ENCODE assay signal across 29 cellular contexts in the genomic region with DNA sequence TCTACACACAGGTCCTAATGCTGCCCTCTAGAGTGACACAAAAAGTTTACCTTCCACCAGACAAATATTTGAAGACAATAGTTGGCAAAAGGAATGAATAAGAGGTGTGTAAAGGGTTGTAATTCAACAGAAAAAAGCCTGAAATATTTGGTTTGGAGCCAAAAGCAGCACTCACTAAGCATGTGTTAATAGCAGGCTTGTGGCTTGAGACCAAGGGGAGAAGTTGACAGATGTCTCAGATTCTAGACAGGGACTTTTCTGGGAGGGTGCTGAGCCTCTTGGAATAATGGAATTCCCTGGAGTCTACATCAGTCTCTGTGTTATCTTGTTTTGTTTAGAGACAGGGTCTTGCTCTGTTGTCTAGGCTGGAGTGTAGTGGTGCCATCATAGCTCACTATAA.
"Had no signal": no experiment of that assay in that cellular context is flagged by ENCODE, and none has a peak within 500 bp of the region (broad histone marks: within the 10 kb centered on the region; RNA-seq: fewer than 3 reads in every experiment).

No MANE protein-coding gene starts in this region.

- H3K36me3 ChIP-seq: ascending aorta, breast epithelium, SJCRH30 had no signal

- H3K27ac Mint-ChIP-seq: activated CD4-positive, alpha-beta T cell treated with anti-CD3 and anti-CD28 coated beads, Interleukin-2, amount 10 ng/mL, durations not matched to agents 24 days and 14 days; activated CD8-positive, alpha-beta T cell treated with anti-CD3 and anti-CD28 coated beads, Interleukin-2, amount 10 ng/mL, durations not matched to agents 7 days and 5 days; activated naive CD4-positive, alpha-beta T cell treated with anti-CD3 and anti-CD28 coated beads, Interleukin-2, amount 50 U/mL, for 24 hours; activated naive CD8-positive, alpha-beta T cell treated with anti-CD3 and anti-CD28 coated beads, Interleukin-2, amount 10 ng/mL, durations not matched to agents 7 days and 5 days; activated T-cell treated with anti-CD3 and anti-CD28 coated beads, Interleukin-2, amount 50 U/mL, for 24 hours; activated T-helper 2 cell treated with anti-CD3 and anti-CD28 coated beads, Interferon-gamma antibody, Interleukin-2, Interleukin-4, amounts not matched to agents 10 μg/mL and 5 μg/mL and 100 μg/mL, durations not matched to agents 14 hours and 24 hours and 36 hours had no signal

- H3K27ac ChIP-seq: ascending aorta, body of pancreas, breast epithelium, PC-9, SJCRH30, SK-N-MC had no signal

- H2AFZ ChIP-seq: PC-9 had no signal

- H3K4me3 Mint-ChIP-seq: activated CD4-positive, alpha-beta T cell treated with anti-CD3 and anti-CD28 coated beads, Interleukin-2, amount 10 ng/mL, durations not matched to agents 24 days and 14 days; activated CD8-positive, alpha-beta T cell treated with anti-CD3 and anti-CD28 coated beads, Interleukin-2, amount 10 ng/mL, durations not matched to agents 7 days and 5 days; activated naive CD4-positive, alpha-beta T cell treated with anti-CD3 and anti-CD28 coated beads, Interleukin-2, amount 50 U/mL, for 24 hours; activated naive CD8-positive, alpha-beta T cell treated with anti-CD3 and anti-CD28 coated beads, Interleukin-2, amount 10 ng/mL, durations not matched to agents 7 days and 5 days; activated T-cell treated with anti-CD3 and anti-CD28 coated beads, Interleukin-2, amount 50 U/mL, for 24 hours had no signal

- H3K4me1 Mint-ChIP-seq: activated CD4-positive, alpha-beta T cell treated with anti-CD3 and anti-CD28 coated beads, Interleukin-2, amount 10 ng/mL, durations not matched to agents 24 days and 14 days; activated naive CD4-positive, alpha-beta T cell treated with anti-CD3 and anti-CD28 coated beads, Interleukin-2, amount 50 U/mL, for 24 hours; activated naive CD8-positive, alpha-beta T cell treated with anti-CD3 and anti-CD28 coated beads, Interleukin-2, amount 10 ng/mL, durations not matched to agents 7 days and 5 days had no signal

- ATAC-seq: activated CD8-positive, alpha-beta T cell treated with anti-CD3 and anti-CD28 coated beads, Interleukin-2, amount 10 ng/mL, durations not matched to agents 7 days and 5 days; body of pancreas had no signal

- DNase-seq: activated CD4-positive, alpha-beta T cell treated with anti-CD3 and anti-CD28 coated beads, Interleukin-2, amount 10 ng/mL, durations not matched to agents 24 days and 14 days; activated CD4-positive, alpha-beta T cell treated with anti-CD3 and anti-CD28 coated beads, Interleukin-2, amount 50 U/mL, for 4 hours; activated CD8-positive, alpha-beta T cell treated with anti-CD3 and anti-CD28 coated beads, Interleukin-2, amount 10 ng/mL, durations not matched to agents 7 days and 5 days; activated gamma-delta T cell; activated naive CD4-positive, alpha-beta T cell treated with Interleukin-2 at 50 U/mL for 16 hours; activated naive CD8-positive, alpha-beta T cell treated with anti-CD3 and anti-CD28 coated beads, Interleukin-2, amount 10 ng/mL, durations not matched to agents 7 days and 5 days; activated T-cell treated with anti-CD3 and anti-CD28 coated beads, Interleukin-2, amount 50 U/mL, for 24 hours; amygdala; body of pancreas; cerebellar nuclear complex; Kasumi-1; KG1; MM.1S; MV-4-11; NCI-H1092 treated with DMSO at 0.1 percent for 48 hours; NCI-H1417 treated with DMSO at 0.1 percent for 48 hours; NCI-H187 treated with DMSO at 0.1 percent for 48 hours; NCI-H2081; NCI-H345; NCI-H526 treated with DMSO at 0.1 percent for 48 hours; PC-9; SHP77; SJCRH30; T1000 had no signal

- H3K27me3 ChIP-seq: ascending aorta, body of pancreas, breast epithelium, SJCRH30 had no signal

- H3K4me2 ChIP-seq: PC-9 had no signal

- H3K4me3 ChIP-seq: ascending aorta, body of pancreas, breast epithelium, PC-9, SJCRH30, SK-N-MC had no signal

- H3K9me3 Mint-ChIP-seq: activated naive CD4-positive, alpha-beta T cell treated with anti-CD3 and anti-CD28 coated beads, Interleukin-2, amount 50 U/mL, for 24 hours had no signal

- H3K27me3 Mint-ChIP-seq: activated CD4-positive, alpha-beta T cell treated with anti-CD3 and anti-CD28 coated beads, Interleukin-2, amount 10 ng/mL, durations not matched to agents 24 days and 14 days; activated naive CD4-positive, alpha-beta T cell treated with anti-CD3 and anti-CD28 coated beads, Interleukin-2, amount 50 U/mL, for 24 hours; activated naive CD8-positive, alpha-beta T cell treated with anti-CD3 and anti-CD28 coated beads, Interleukin-2, amount 10 ng/mL, durations not matched to agents 7 days and 5 days; activated T-cell treated with anti-CD3 and anti-CD28 coated beads, Interleukin-2, amount 50 U/mL, for 24 hours had no signal

- H3K4me1 ChIP-seq: ascending aorta, body of pancreas, breast epithelium, SJCRH30 had no signal

- H3K36me3 Mint-ChIP-seq: activated naive CD4-positive, alpha-beta T cell treated with anti-CD3 and anti-CD28 coated beads, Interleukin-2, amount 50 U/mL, for 24 hours; activated naive CD8-positive, alpha-beta T cell treated with anti-CD3 and anti-CD28 coated beads, Interleukin-2, amount 10 ng/mL, durations not matched to agents 7 days and 5 days had no signal

- H3K9me3 ChIP-seq: ascending aorta, body of pancreas, SJCRH30 had no signal
